Comparison of ENCODE assay signal across 19 cellular contexts in the genomic region with DNA sequence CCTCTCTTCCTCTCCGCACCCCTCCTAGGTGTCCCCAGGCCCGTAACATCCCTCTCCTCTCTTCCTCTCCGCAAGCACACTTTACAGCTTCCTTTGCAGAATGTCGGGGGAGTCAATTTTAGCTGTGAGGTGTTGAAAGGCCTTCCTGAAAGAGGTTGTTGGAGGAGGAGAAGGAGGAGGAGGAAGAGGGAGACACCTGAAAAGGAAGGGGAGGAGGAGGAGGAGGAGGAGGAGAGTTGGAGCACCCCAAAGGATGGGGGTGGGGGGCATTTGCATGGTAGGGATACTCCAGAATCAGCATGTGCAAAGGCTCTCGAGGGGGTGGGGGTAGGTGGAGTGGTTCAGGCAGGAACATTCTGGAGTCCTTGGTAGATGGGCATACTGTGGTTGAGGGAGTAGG.
DNase-seq lines count a peak whose midpoint lies in the region; ATAC-seq and TF ChIP-seq lines count a peak whose summit lies in the region.
"Had no signal": no experiment of that assay in that cellular context is flagged by ENCODE, and none has a peak within 500 bp of the region (broad histone marks: within the 10 kb centered on the region; RNA-seq: fewer than 3 reads in every experiment).

No MANE protein-coding gene starts in this region.

- H3K4me3 ChIP-seq in endodermal cell (ENCODE audit: low read length) (no peak overlapping the region), vagina (no peak overlapping the region)
- H3K4me3 ChIP-seq: A549, BLaER1 had no signal

- H3K9ac ChIP-seq in endodermal cell (ENCODE audit: extremely low read depth, low read length, poor library complexity, severe bottlenecking) = no peak overlapping the region
- H3K9ac ChIP-seq: BLaER1 had no signal

- peak; percentile 12 for DNase-seq in activated CD8-positive, alpha-beta memory T cell treated with anti-CD3 and anti-CD28 coated beads, Interleukin-2, amount 10 ng/mL, durations not matched to agents 7 days and 5 days
- DNase-seq in activated CD8-positive, alpha-beta memory T cell treated with anti-CD3 and anti-CD28 coated beads, Interleukin-2, amount 50 U/mL, for 4 hours = no peak
- DNase-seq in endodermal cell (peak; percentile 17), osteocyte (ENCODE audit: extremely low spot score, unreplicated experiment) (peak; percentile 73), vagina (ENCODE audit: extremely low spot score in 2 of 2) (peak; percentile 49 to 70), SIG-M5 treated with dmso at 0.1 percent for 504 hours (lab: John Stamatoyannopoulos, UW; ENCODE audit: unreplicated experiment) (no peak), AML-193 (lab: John Stamatoyannopoulos, UW) (no peak)
- no peak for DNase-seq in activated CD4-positive, alpha-beta T cell treated with anti-CD3 and anti-CD28 coated beads for 36 hours
- DNase-seq: CD4-positive, alpha-beta memory T cell; DMS153; DMS79; GDM1; GOT3; H9 had no signal

- no peaks in the 10 kb centered on the region for H3K9me3 ChIP-seq in endodermal cell (ENCODE audit: control insufficient read depth, low read length)
- H3K9me3 ChIP-seq in vagina = no peaks in the 10 kb centered on the region
- H3K9me3 ChIP-seq: A549, BLaER1 had no signal

- no peaks in the 10 kb centered on the region for H3K4me1 Mint-ChIP-seq in activated CD8-positive, alpha-beta memory T cell treated with anti-CD3 and anti-CD28 coated beads, Interleukin-2, amount 10 ng/mL, durations not matched to agents 7 days and 5 days
- no peaks in the 10 kb centered on the region for H3K4me1 Mint-ChIP-seq in endodermal cell
- H3K4me1 Mint-ChIP-seq in osteocyte (ENCODE audit: unreplicated experiment) = no peaks in the 10 kb centered on the region
- no peaks in the 10 kb centered on the region for H3K4me1 Mint-ChIP-seq in activated CD4-positive, alpha-beta T cell treated with anti-CD3 and anti-CD28 coated beads for 36 hours
- H3K4me1 Mint-ChIP-seq: CD14-positive monocyte; CD4-positive, alpha-beta memory T cell had no signal

- H3K4me1 ChIP-seq in endodermal cell (ENCODE audit: control insufficient read depth, insufficient read depth, low read length) = no peaks in the 10 kb centered on the region
- H3K4me1 ChIP-seq in vagina = no peaks in the 10 kb centered on the region
- H3K4me1 ChIP-seq: A549 had no signal

- H3K27ac Mint-ChIP-seq in activated CD8-positive, alpha-beta memory T cell treated with anti-CD3 and anti-CD28 coated beads, Interleukin-2, amount 10 ng/mL, durations not matched to agents 7 days and 5 days = no peak overlapping the region
- no peak overlapping the region for H3K27ac Mint-ChIP-seq in endodermal cell
- no peak overlapping the region for H3K27ac Mint-ChIP-seq in osteocyte (ENCODE audit: unreplicated experiment)
- no peak overlapping the region for H3K27ac Mint-ChIP-seq in activated CD4-positive, alpha-beta T cell treated with anti-CD3 and anti-CD28 coated beads for 36 hours
- H3K27ac Mint-ChIP-seq: CD14-positive monocyte; CD4-positive, alpha-beta memory T cell; H9 had no signal

- no peak overlapping the region for H3K4me3 Mint-ChIP-seq in activated CD8-positive, alpha-beta memory T cell treated with anti-CD3 and anti-CD28 coated beads, Interleukin-2, amount 10 ng/mL, durations not matched to agents 7 days and 5 days
- H3K4me3 Mint-ChIP-seq in endodermal cell = no peak overlapping the region
- no peak overlapping the region for H3K4me3 Mint-ChIP-seq in osteocyte (ENCODE audit: unreplicated experiment)
- no peak overlapping the region for H3K4me3 Mint-ChIP-seq in activated CD4-positive, alpha-beta T cell treated with anti-CD3 and anti-CD28 coated beads for 36 hours
- H3K4me3 Mint-ChIP-seq: CD14-positive monocyte; CD4-positive, alpha-beta memory T cell; H9 had no signal

- TF ChIP-seq POLR2A in vagina (IDR thresholded peaks at IDR 0.05) = no peak

- H3K36me3 Mint-ChIP-seq in activated CD8-positive, alpha-beta memory T cell treated with anti-CD3 and anti-CD28 coated beads, Interleukin-2, amount 10 ng/mL, durations not matched to agents 7 days and 5 days = no peaks in the 10 kb centered on the region
- H3K36me3 Mint-ChIP-seq in endodermal cell (ENCODE audit: low read depth) (peaks cover 3% of the 10 kb centered on the region), osteocyte (ENCODE audit: unreplicated experiment) (no peaks in the 10 kb centered on the region)
- no peaks in the 10 kb centered on the region for H3K36me3 Mint-ChIP-seq in activated CD4-positive, alpha-beta T cell treated with anti-CD3 and anti-CD28 coated beads for 36 hours (ENCODE audit: low read depth)
- H3K36me3 Mint-ChIP-seq: CD14-positive monocyte; CD4-positive, alpha-beta memory T cell had no signal

- intact Hi-C loops in vagina (cut with DNase I) = no loop called here
- intact Hi-C loops in activated CD4-positive, alpha-beta T cell treated with anti-CD3 and anti-CD28 coated beads for 36 hours (cut with DNase I, micrococcal nuclease) = no loop called here

- POLR2A ChIA-PET in activated CD4-positive, alpha-beta T cell treated with anti-CD3 and anti-CD28 coated beads for 36 hours (lab: Charles Lee) = no interaction called here

- 82% methylated on average over 2 to 4 of the region's 5 CpGs for WGBS in endodermal cell (ENCODE audit: insufficient coverage in 1 of 2, insufficient read length in 1 of 2), 2 experiments

- no peaks in the 10 kb centered on the region for H3K27me3 ChIP-seq in endodermal cell (ENCODE audit: control insufficient read depth, insufficient read depth, low read length, poor library complexity, severe bottlenecking)
- no peaks in the 10 kb centered on the region for H3K27me3 ChIP-seq in vagina

- peaks cover 4% of the 10 kb centered on the region for H3K9me3 Mint-ChIP-seq in activated CD8-positive, alpha-beta memory T cell treated with anti-CD3 and anti-CD28 coated beads, Interleukin-2, amount 10 ng/mL, durations not matched to agents 7 days and 5 days (ENCODE audit: low read depth)
- H3K9me3 Mint-ChIP-seq in endodermal cell (peaks cover 34% of the 10 kb centered on the region), osteocyte (ENCODE audit: unreplicated experiment) (no peaks in the 10 kb centered on the region)
- no peaks in the 10 kb centered on the region for H3K9me3 Mint-ChIP-seq in activated CD4-positive, alpha-beta T cell treated with anti-CD3 and anti-CD28 coated beads for 36 hours (ENCODE audit: low read depth)

- CTCF ChIA-PET in activated CD8-positive, alpha-beta memory T cell treated with anti-CD3 and anti-CD28 coated beads, Interleukin-2, amount 10 ng/mL, durations not matched to agents 7 days and 5 days (lab: Charles Lee) = no interaction called here
- CTCF ChIA-PET in activated CD4-positive, alpha-beta T cell treated with anti-CD3 and anti-CD28 coated beads for 36 hours (lab: Charles Lee) = no interaction called here

- H3K36me3 ChIP-seq in endodermal cell (ENCODE audit: control insufficient read depth, insufficient read depth, low read length) = no peaks in the 10 kb centered on the region
- H3K36me3 ChIP-seq in vagina = no peaks in the 10 kb centered on the region
- H3K36me3 ChIP-seq: BLaER1 had no signal

- no peak for ATAC-seq in activated CD8-positive, alpha-beta memory T cell treated with anti-CD3 and anti-CD28 coated beads, Interleukin-2, amount 10 ng/mL, durations not matched to agents 7 days and 5 days
- no peak for ATAC-seq in activated CD4-positive, alpha-beta T cell treated with anti-CD3 and anti-CD28 coated beads for 36 hours
- ATAC-seq: A549, HepG2 had no signal

- no peak overlapping the region for H3K27ac ChIP-seq in endodermal cell (ENCODE audit: low read depth, low read length)
- no peak overlapping the region for H3K27ac ChIP-seq in vagina
- H3K27ac ChIP-seq: 22Rv1, A549, BLaER1 had no signal

- H3K27me3 Mint-ChIP-seq in activated CD8-positive, alpha-beta memory T cell treated with anti-CD3 and anti-CD28 coated beads, Interleukin-2, amount 10 ng/mL, durations not matched to agents 7 days and 5 days = no peaks in the 10 kb centered on the region
- H3K27me3 Mint-ChIP-seq in endodermal cell (ENCODE audit: insufficient read depth) (peaks cover 3% of the 10 kb centered on the region), osteocyte (ENCODE audit: unreplicated experiment) (no peaks in the 10 kb centered on the region)
- peaks cover 18% of the 10 kb centered on the region for H3K27me3 Mint-ChIP-seq in activated CD4-positive, alpha-beta T cell treated with anti-CD3 and anti-CD28 coated beads for 36 hours

- TF ChIP-seq CTCF in endodermal cell (conservative IDR thresholded peaks at IDR 0.05) = no peak
- no peak for TF ChIP-seq CTCF in osteocyte (IDR thresholded peaks at IDR 0.05)
- TF ChIP-seq CTCF in vagina (IDR thresholded peaks at IDR 0.05) = no peak

Comparison
In these comparisons a context has a peak if more than half of its experiments do, and no peak if none do; other contexts are left out.
1. DNase-seq: peak in activated CD8-positive, alpha-beta memory T cell treated with anti-CD3 and anti-CD28 coated beads, Interleukin-2, amount 10 ng/mL, durations not matched to agents 7 days and 5 days (single experiment), endodermal cell (single experiment), osteocyte (single experiment) and vagina (2 of 2); none in activated CD8-positive, alpha-beta memory T cell treated with anti-CD3 and anti-CD28 coated beads, Interleukin-2, amount 50 U/mL, for 4 hours (single experiment), activated CD4-positive, alpha-beta T cell treated with anti-CD3 and anti-CD28 coated beads for 36 hours (single experiment), SIG-M5 treated with dmso at 0.1 percent for 504 hours (single experiment) and AML-193 (0 of 2).